In the genomic region with DNA sequence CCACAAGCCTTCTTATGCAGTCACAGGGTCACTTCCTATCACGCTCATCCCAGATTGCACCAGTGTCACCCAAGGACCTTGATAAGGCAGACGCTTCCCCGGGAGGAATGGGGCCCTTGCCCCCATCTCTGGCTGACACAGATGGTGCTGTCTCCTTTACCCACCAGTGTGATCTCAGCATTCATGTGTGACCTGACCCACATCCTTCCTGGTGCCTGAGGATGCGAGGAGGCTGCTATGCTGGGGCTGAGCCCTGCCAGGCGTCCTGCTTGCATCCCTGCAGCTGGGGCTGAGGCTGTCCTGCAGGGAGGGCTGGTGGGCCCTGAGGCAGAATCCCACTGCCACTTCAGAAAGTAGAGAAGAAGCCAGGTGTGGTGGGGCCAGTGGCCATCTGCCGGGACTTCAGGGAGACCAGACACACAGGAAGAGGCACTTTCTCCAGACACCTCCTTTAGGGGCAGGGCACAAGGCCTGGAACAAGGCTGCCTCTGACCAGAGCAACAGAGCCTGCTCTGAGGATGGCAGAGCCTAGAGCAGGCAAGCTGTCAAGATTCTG, we compare ENCODE assay signal across 12 cellular contexts. TPM values are rescaled to one million over a fixed set of nuclear protein-coding genes. Genes with fewer than 3 reads are reported as not detected.
DNase-seq lines count a peak whose midpoint lies in the region; ATAC-seq and TF ChIP-seq lines count a peak whose summit lies in the region.
"Had no signal": no experiment of that assay in that cellular context is flagged by ENCODE, and none has a peak within 500 bp of the region (broad histone marks: within the 10 kb centered on the region; RNA-seq: fewer than 3 reads in every experiment).

No MANE protein-coding gene starts in this region.

- no peaks in the 10 kb centered on the region for H3K9me3 ChIP-seq in Peyer's patch

- intact Hi-C loops in MCF 10A (cut with micrococcal nuclease) = no loop called here

- POLR2A ChIA-PET in MCF 10A (lab: Yijun Ruan, JAX) = no interaction called here

- no peaks in the 10 kb centered on the region for H3K36me3 Mint-ChIP-seq in osteocyte (ENCODE audit: unreplicated experiment)
- no peaks in the 10 kb centered on the region for H3K36me3 Mint-ChIP-seq in MCF 10A (ENCODE audit: insufficient read depth, unreplicated experiment)

- TF ChIP-seq POLR2A in Peyer's patch (IDR thresholded peaks at IDR 0.05) = no peak

- no peaks in the 10 kb centered on the region for H3K9me3 Mint-ChIP-seq in osteocyte (ENCODE audit: unreplicated experiment)
- no peaks in the 10 kb centered on the region for H3K9me3 Mint-ChIP-seq in MCF 10A (ENCODE audit: unreplicated experiment)

- H3K27me3 ChIP-seq in Peyer's patch = peaks cover 0 to 17% of the 10 kb centered on the region in 2 donors

- H3K4me3 ChIP-seq in Peyer's patch = no peak overlapping the region

- CTCF ChIA-PET in MCF 10A (lab: Yijun Ruan, JAX) = no interaction called here

- BruUV-seq in MCF 10A (replicated peaks; lab: Mats Ljungman, UMichigan) = no TSS peak

- H3K27ac Mint-ChIP-seq in osteocyte (ENCODE audit: unreplicated experiment) (no peak overlapping the region), MCF 10A (ENCODE audit: low read depth, unreplicated experiment) (no peak overlapping the region)

- H3K27ac ChIP-seq in Peyer's patch = peak overlapping the region in 1 of 4 donors; percentile 66

- peak; percentile 58 for ATAC-seq in GM18907 (IDR thresholded peaks at IDR 0.05; ENCODE audit: unreplicated experiment)
- no peak for ATAC-seq in HG02763 (IDR thresholded peaks at IDR 0.05; ENCODE audit: unreplicated experiment)
- ATAC-seq in HG02852 (IDR thresholded peaks at IDR 0.05; ENCODE audit: unreplicated experiment) = no peak
- ATAC-seq: SK-N-SH treated with all-trans-retinoic acid at 6 μM for 48 hours had no signal

- H3K4me1 Mint-ChIP-seq in osteocyte (ENCODE audit: unreplicated experiment) = peaks cover 5% of the 10 kb centered on the region
- H3K4me1 Mint-ChIP-seq in MCF 10A (ENCODE audit: insufficient read depth, unreplicated experiment) = no peaks in the 10 kb centered on the region

- peaks cover 0 to 26% (median 9%) of the 10 kb centered on the region in 4 donors for H3K4me1 ChIP-seq in Peyer's patch

- H3K4me3 Mint-ChIP-seq in osteocyte (ENCODE audit: unreplicated experiment) (no peak overlapping the region), MCF 10A (ENCODE audit: unreplicated experiment) (no peak overlapping the region)

- no peaks in the 10 kb centered on the region for H3K36me3 ChIP-seq in Peyer's patch

- peak; percentile 37 to 76 (median 66) for DNase-seq in Peyer's patch
- peak; percentile 43 for DNase-seq in central memory CD4-positive, alpha-beta T cell
- DNase-seq in osteocyte (ENCODE audit: extremely low spot score, unreplicated experiment) = peak; percentile 75
- DNase-seq in MCF 10A (ENCODE audit: unreplicated experiment) = no peak
- no peak for DNase-seq in NCI-H1092 treated with DMSO at 0.1 percent for 48 hours (lab: John Stamatoyannopoulos, UW)
- DNase-seq: midbrain; NCI-H187 treated with DMSO at 0.1 percent for 48 hours; stimulated activated CD4-positive, alpha-beta T cell treated with anti-CD3 and anti-CD28 coated beads, Interleukin-2, amount 100 ng/mL, for 48 hours had no signal

- TF ChIP-seq CTCF in Peyer's patch (IDR thresholded peaks at IDR 0.05) (no peak), osteocyte (IDR thresholded peaks at IDR 0.05) (no peak), MCF 10A (IDR thresholded peaks at IDR 0.05; ENCODE audit: unreplicated experiment) (no peak)

- peaks cover 48% of the 10 kb centered on the region for H3K27me3 Mint-ChIP-seq in osteocyte (ENCODE audit: unreplicated experiment)
- no peaks in the 10 kb centered on the region for H3K27me3 Mint-ChIP-seq in MCF 10A (ENCODE audit: insufficient read depth, unreplicated experiment)

RNA-seq across cellular contexts. Expression of gene RASGEF1A, which starts 35.3 kb away (rescaled TPM):
- total RNA-seq in Peyer's patch (1 to 10 TPM in 1 of 4 donors, not detected in 3; 3.0 TPM), osteocyte (not detected in 2 replicates), MCF 10A (2022) (not detected in 2 replicates)

Comparison
In these comparisons a context has a peak if more than half of its experiments do, and no peak if none do; other contexts are left out.
1. DNase-seq: peak in Peyer's patch (3 of 3), central memory CD4-positive, alpha-beta T cell (single experiment) and osteocyte (single experiment); none in MCF 10A (single experiment) and NCI-H1092 treated with DMSO at 0.1 percent for 48 hours (single experiment).